In the genomic region with DNA sequence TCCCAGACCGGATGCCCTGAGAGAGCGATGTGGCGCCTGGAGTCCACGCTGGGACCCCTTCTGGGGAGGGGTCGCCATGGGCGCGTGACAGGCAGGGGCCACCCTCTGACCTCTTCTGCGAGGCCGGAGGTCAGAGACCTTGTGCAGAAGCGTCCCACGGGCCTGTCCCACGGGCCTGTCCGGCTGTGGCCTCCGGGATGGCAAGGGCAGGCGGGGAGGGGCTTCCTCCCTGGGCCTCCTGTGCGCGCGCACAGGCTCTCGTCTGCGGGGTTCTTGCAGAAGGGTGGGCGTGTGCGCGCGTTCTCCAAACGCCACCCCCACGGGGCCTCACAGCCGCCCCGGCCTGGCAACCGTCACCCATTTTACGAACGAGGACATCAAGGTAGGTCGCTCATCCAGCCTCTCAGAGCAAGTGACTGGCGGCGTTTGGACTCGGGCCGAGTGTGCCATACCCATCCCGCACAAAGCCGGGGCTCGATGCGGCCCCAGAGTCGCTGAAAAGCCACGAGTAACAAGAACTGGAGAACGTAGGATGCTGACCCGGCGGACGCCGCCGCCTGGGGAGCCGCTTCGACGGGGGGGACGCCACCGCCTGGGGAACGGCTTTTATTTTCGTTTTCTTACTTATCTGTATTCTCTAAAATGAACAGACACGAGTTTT, we compare ENCODE assay signal across 8 cellular contexts. TPM values are rescaled to one million over a fixed set of nuclear protein-coding genes. Genes with fewer than 3 reads are reported as not detected.
DNase-seq lines count a peak whose midpoint lies in the region; ATAC-seq and TF ChIP-seq lines count a peak whose summit lies in the region.

No MANE protein-coding gene starts in this region.

- no peaks in the 10 kb centered on the region for H3K36me3 ChIP-seq in ascending aorta
- no peaks in the 10 kb centered on the region for H3K36me3 ChIP-seq in naive thymus-derived CD4-positive, alpha-beta T cell (ENCODE audit: control insufficient read depth in 2 of 3, insufficient read depth in 3 of 3, low read length in 3 of 3)

- H3K9me3 ChIP-seq in ascending aorta, result no peaks in the 10 kb centered on the region
- H3K9me3 ChIP-seq in naive thymus-derived CD4-positive, alpha-beta T cell (ENCODE audit: control insufficient read depth in 2 of 3, low read length in 3 of 3), result no peaks in the 10 kb centered on the region

- H3K4me1 Mint-ChIP-seq in naive thymus-derived CD4-positive, alpha-beta T cell, result peaks cover 0 to 21% (median 7%) of the 10 kb centered on the region in 7 donors

- H3K4me1 ChIP-seq in ascending aorta, result peaks cover 9% of the 10 kb centered on the region in 2 donors
- H3K4me1 ChIP-seq in naive thymus-derived CD4-positive, alpha-beta T cell (ENCODE audit: control insufficient read depth in 2 of 2, insufficient read depth in 2 of 2, low read length in 2 of 2), result no peaks in the 10 kb centered on the region

- peaks cover 0 to 2% (median 0%) of the 10 kb centered on the region in 11 donors for H3K9me3 Mint-ChIP-seq in naive thymus-derived CD4-positive, alpha-beta T cell

- TF ChIP-seq POLR2A in GM18505 (IDR thresholded peaks at IDR 0.05; ENCODE audit: borderline replicate concordance, extremely low read depth, insufficient read depth, insufficient read length), result peak; percentile 47

- peak overlapping the region in 9 of 10 donors; percentile 5 to 75 (median 49) for H3K4me3 Mint-ChIP-seq in naive thymus-derived CD4-positive, alpha-beta T cell

- peak overlapping the region in 1 of 9 donors; percentile 55 for H3K27ac Mint-ChIP-seq in naive thymus-derived CD4-positive, alpha-beta T cell

- POLR2A ChIA-PET in naive thymus-derived CD4-positive, alpha-beta T cell (lab: Charles Lee), result no interaction called here

- peak overlapping the region; percentile 59 to 70 for H3K4me3 ChIP-seq in ascending aorta
- H3K4me3 ChIP-seq in naive thymus-derived CD4-positive, alpha-beta T cell (ENCODE audit: low read length), result no peak overlapping the region

- CTCF ChIA-PET in naive thymus-derived CD4-positive, alpha-beta T cell (lab: Charles Lee), result no interaction called here

- peaks cover 19 to 41% (median 35%) of the 10 kb centered on the region in 5 donors for H3K27me3 Mint-ChIP-seq in naive thymus-derived CD4-positive, alpha-beta T cell

- peaks cover 9% of the 10 kb centered on the region for H3K27me3 ChIP-seq in ascending aorta
- no peaks in the 10 kb centered on the region for H3K27me3 ChIP-seq in naive thymus-derived CD4-positive, alpha-beta T cell (ENCODE audit: control insufficient read depth in 2 of 2, insufficient read depth in 2 of 2, low read length in 2 of 2)

- DNase-seq in ascending aorta (ENCODE audit: low spot score in 2 of 2), result no peak
- no peak for DNase-seq in naive thymus-derived CD4-positive, alpha-beta T cell
- DNase-seq in posterior cingulate gyrus, result no peak
- DNase-seq in midbrain (lab: John Stamatoyannopoulos, UW), result no peak

- H3K36me3 Mint-ChIP-seq in naive thymus-derived CD4-positive, alpha-beta T cell, result peaks cover 0 to 12% (median 0%) of the 10 kb centered on the region in 5 donors

- ATAC-seq in GM18505 (IDR thresholded peaks at IDR 0.05; ENCODE audit: unreplicated experiment) (no peak), HG03097 (IDR thresholded peaks at IDR 0.05; ENCODE audit: low FRiP score, unreplicated experiment) (peak; percentile 5), GM19351 (IDR thresholded peaks at IDR 0.05; ENCODE audit: unreplicated experiment) (no peak), GM19328 (IDR thresholded peaks at IDR 0.05; ENCODE audit: unreplicated experiment) (no peak)
- no peak for ATAC-seq in naive thymus-derived CD4-positive, alpha-beta T cell

- no peak overlapping the region for H3K27ac ChIP-seq in ascending aorta
- H3K27ac ChIP-seq in naive thymus-derived CD4-positive, alpha-beta T cell (ENCODE audit: low read depth, low read length), result no peak overlapping the region

- intact Hi-C loops in ascending aorta (cut with DNase I) (no loop called here), posterior cingulate gyrus (cut with DNase I) (no loop called here)
- intact Hi-C loops in naive thymus-derived CD4-positive, alpha-beta T cell (cut with micrococcal nuclease), result loop anchor here in 1 of 2 donors (2.0 to 5.0 kb wide), 2 partner anchors 50 to 108 kb away; partner anchors contain the start of gene PDCD6

- TF ChIP-seq CTCF in ascending aorta (IDR thresholded peaks at IDR 0.05), result no peak

RNA-seq across cellular contexts. Expression of gene AHRR, which starts 0.9 kb away (rescaled TPM):
- total RNA-seq in ascending aorta, result not detected
- 10 to 100 TPM in 1 of 5 experiments, 1 to 10 TPM in 2, under 1 TPM in 2; 0.56 to 23.5 (median 1.4) TPM for total RNA-seq in naive thymus-derived CD4-positive, alpha-beta T cell
- 1 to 10 TPM in 1 of 2 donors, not detected in 1; 1.0 TPM for polyA plus RNA-seq in naive thymus-derived CD4-positive, alpha-beta T cell

RNA-seq across cellular contexts. Expression of gene PDCD6, which starts 51.0 kb away (rescaled TPM):
- 41.4 TPM for total RNA-seq in ascending aorta
- 10 to 100 TPM; 53.1 to 95.3 (median 83.7) TPM for total RNA-seq in naive thymus-derived CD4-positive, alpha-beta T cell
- 100 to 1,000 TPM; 198 to 224 TPM for polyA plus RNA-seq in naive thymus-derived CD4-positive, alpha-beta T cell
